In genomic region chr1:166141969-166142368, GRCh38 we compare ENCODE assay signal across 14 cellular contexts. TPM values are rescaled to one million over a fixed set of nuclear protein-coding genes. Genes with fewer than 3 reads are reported as not detected.
A peak's percentile ranks its signal among the peaks of the same experiment; 100 is the strongest.
DNase-seq lines count a peak whose midpoint lies in the region; ATAC-seq and TF ChIP-seq lines count a peak whose summit lies in the region.
"Had no signal": no experiment of that assay in that cellular context is flagged by ENCODE, and none has a peak within 500 bp of the region (broad histone marks: within the 10 kb centered on the region; RNA-seq: fewer than 3 reads in every experiment).

No MANE protein-coding gene starts in this region.

- no peaks in the 10 kb centered on the region for H3K4me1 ChIP-seq in HCT116 (ENCODE audit: control insufficient read depth in 1 of 2, insufficient read depth in 2 of 2, low read length in 2 of 2)
- H3K4me1 ChIP-seq: Caco-2 had no signal

- BruUV-seq in HCT116 (replicated peaks; lab: Mats Ljungman, UMichigan) = no TSS peak

- POLR2A ChIA-PET in HCT116 (lab: Charles Lee) = no interaction called here
- POLR2A ChIA-PET in WTC11 (lab: Charles Lee) = no interaction called here

- no peak overlapping the region for H3K9ac ChIP-seq in HCT116 (ENCODE audit: low read length)
- H3K9ac ChIP-seq: BLaER1 had no signal

- peak in 1 of 3 experiments; percentile 15; a peak in 1 of 6 replicates for TF ChIP-seq CTCF in HCT116 (IDR thresholded peaks at IDR 0.05 in 2 of 3, conservative IDR thresholded peaks at IDR 0.05 in 1 of 3; ENCODE audit: borderline replicate concordance in 1 of 3, insufficient read depth in 1 of 3, low read depth in 2 of 3, low read length in 2 of 3)
- no peak for TF ChIP-seq CTCF in WTC11 (IDR thresholded peaks at IDR 0.05)

- no peak overlapping the region for H3K27ac Mint-ChIP-seq in stimulated activated naive CD8-positive, alpha-beta T cell treated with anti-CD3 and anti-CD28 coated beads, Interleukin-15, amount 100 ng/mL, for 72 hours
- H3K27ac Mint-ChIP-seq in WTC11 = no peak overlapping the region
- H3K27ac Mint-ChIP-seq: CD8-positive, alpha-beta memory T cell had no signal

- CTCF ChIA-PET in HCT116 (lab: Charles Lee) = no interaction called here
- CTCF ChIA-PET in WTC11 (lab: Charles Lee) = interaction anchor here (1.0 to 1.4 kb wide), 3 partner anchors 23 to 337 kb away, joined by 3 to 7 read pairs (median 3); no protein-coding TSS in a partner anchor

- no peaks in the 10 kb centered on the region for H3K36me3 Mint-ChIP-seq in WTC11
- H3K36me3 Mint-ChIP-seq: CD8-positive, alpha-beta memory T cell had no signal

- intact Hi-C loops in HCT116 (cut with micrococcal nuclease) = no loop called here

- no peaks in the 10 kb centered on the region for H3K79me2 ChIP-seq in HCT116 (ENCODE audit: insufficient read depth, low read length)

- no peak overlapping the region for H3K27ac ChIP-seq in HCT116 (ENCODE audit: low read depth, low read length)
- H3K27ac ChIP-seq: BLaER1 had no signal

- no peaks in the 10 kb centered on the region for H4K20me1 ChIP-seq in HCT116 (ENCODE audit: insufficient read depth)
- H4K20me1 ChIP-seq: BLaER1 had no signal

- TF ChIP-seq POLR2A in HCT116 (IDR thresholded peaks at IDR 0.05; ENCODE audit: borderline replicate concordance, extremely low read depth, insufficient read depth, insufficient read length) = no peak

- H3K9me2 ChIP-seq in HCT116 (ENCODE audit: insufficient read depth) = no peaks in the 10 kb centered on the region

- no peak overlapping the region for H2AFZ ChIP-seq in HCT116 (ENCODE audit: low read depth, low read length, poor library complexity, severe bottlenecking)

- RAD21 ChIA-PET in HCT116 (lab: Charles Lee; ENCODE audit: low non-redundant PET in 1 of 2, low total read pairs in 2 of 2, uncharacterized antibody in 2 of 2, unreplicated experiment in 2 of 2) = no interaction called here

- H3K4me1 Mint-ChIP-seq in stimulated activated naive CD8-positive, alpha-beta T cell treated with anti-CD3 and anti-CD28 coated beads, Interleukin-15, amount 100 ng/mL, for 72 hours = no peaks in the 10 kb centered on the region
- peaks cover 10% of the 10 kb centered on the region for H3K4me1 Mint-ChIP-seq in WTC11
- H3K4me1 Mint-ChIP-seq: CD8-positive, alpha-beta memory T cell had no signal

- no peak overlapping the region for H3K4me3 ChIP-seq in HCT116 (replicated peaks in 1 of 2; ENCODE audit: low read depth in 1 of 2, low read length in 2 of 2)
- H3K4me3 ChIP-seq: BLaER1 had no signal

- no peaks in the 10 kb centered on the region for H3K36me3 ChIP-seq in HCT116 (ENCODE audit: control insufficient read depth in 1 of 2, insufficient read depth in 2 of 2, low read length in 2 of 2)
- H3K36me3 ChIP-seq: BLaER1 had no signal

- DNase-seq in stimulated activated naive CD8-positive, alpha-beta T cell treated with anti-CD3 and anti-CD28 coated beads, Interleukin-15, amount 100 ng/mL, for 72 hours = no peak
- DNase-seq in stimulated activated naive CD8-positive, alpha-beta T cell treated with anti-CD3 and anti-CD28 coated beads, Interleukin-15, Interleukin-2, amounts not matched to agents 100 U/mL and 50 U/mL, for 24 hours = no peak
- DNase-seq in HCT116 (ENCODE audit: low read depth, low spot score) (no peak), WTC11 (ENCODE audit: low spot score) (no peak), DMS153 (lab: John Stamatoyannopoulos, UW) (no peak), NCI-H526 treated with DMSO at 0.1 percent for 48 hours (lab: John Stamatoyannopoulos, UW) (no peak)
- DNase-seq: 8988T; AML-193; Caco-2; CD8-positive, alpha-beta memory T cell; DMS53; GF-D8 had no signal

- peak; percentile 22 for ATAC-seq in stimulated activated naive CD8-positive, alpha-beta T cell treated with anti-CD3 and anti-CD28 coated beads, Interleukin-15, amount 100 ng/mL, for 72 hours
- no peak for ATAC-seq in stimulated activated naive CD8-positive, alpha-beta T cell treated with anti-CD3 and anti-CD28 coated beads, Interleukin-15, Interleukin-2, amounts not matched to agents 100 U/mL and 50 U/mL, for 24 hours
- ATAC-seq in HCT116 (peak; percentile 54; the same call in 1 of the 2 replicates), WTC11 (peak; percentile 64; the same call in 1 of the 2 replicates), GM19035 (IDR thresholded peaks at IDR 0.05; ENCODE audit: unreplicated experiment) (no peak)

- no peak overlapping the region for H3K4me3 Mint-ChIP-seq in stimulated activated naive CD8-positive, alpha-beta T cell treated with anti-CD3 and anti-CD28 coated beads, Interleukin-15, amount 100 ng/mL, for 72 hours
- no peak overlapping the region for H3K4me3 Mint-ChIP-seq in WTC11
- H3K4me3 Mint-ChIP-seq: CD8-positive, alpha-beta memory T cell had no signal

- H3K27me3 ChIP-seq in HCT116 (ENCODE audit: insufficient read depth, low read length) = peaks cover 4% of the 10 kb centered on the region; the same call in 1 of the 2 replicates
- H3K27me3 ChIP-seq: BLaER1 had no signal

- no peaks in the 10 kb centered on the region for H3K9me3 ChIP-seq in HCT116 (ENCODE audit: control insufficient read depth in 1 of 2, insufficient read depth in 1 of 2, low read depth in 1 of 2, low read length in 2 of 2)
- H3K9me3 ChIP-seq: BLaER1, Caco-2 had no signal

- H3K4me2 ChIP-seq in HCT116 (ENCODE audit: low read length) = no peak overlapping the region
- H3K4me2 ChIP-seq: BLaER1 had no signal

- TF ChIP-seq RAD21 in HCT116 (IDR thresholded peaks at IDR 0.05; ENCODE audit: low read depth) = no peak

- no peaks in the 10 kb centered on the region for H3K9me3 Mint-ChIP-seq in stimulated activated naive CD8-positive, alpha-beta T cell treated with anti-CD3 and anti-CD28 coated beads, Interleukin-15, amount 100 ng/mL, for 72 hours
- no peaks in the 10 kb centered on the region for H3K9me3 Mint-ChIP-seq in WTC11
- H3K9me3 Mint-ChIP-seq: CD8-positive, alpha-beta memory T cell had no signal

- H3K27me3 Mint-ChIP-seq in stimulated activated naive CD8-positive, alpha-beta T cell treated with anti-CD3 and anti-CD28 coated beads, Interleukin-15, amount 100 ng/mL, for 72 hours = peaks cover 9% of the 10 kb centered on the region
- H3K27me3 Mint-ChIP-seq in WTC11 (ENCODE audit: low read depth) = no peaks in the 10 kb centered on the region

TF ChIP-seq in HCT116, 20 proteins besides CTCF, POLR2A, EP300 and RAD21 (continues in another document):
- TF ChIP-seq ZFX (IDR thresholded peaks at IDR 0.05) = no peak
- TF ChIP-seq REST (IDR thresholded peaks at IDR 0.05; ENCODE audit: low read depth) = no peak
- TF ChIP-seq JUND (IDR thresholded peaks at IDR 0.05) = no peak
- TF ChIP-seq TCF7L2 (IDR thresholded peaks at IDR 0.05; ENCODE audit: borderline replicate concordance, extremely low read depth, insufficient read depth, insufficient read length) = no peak

TF ChIP-seq in WTC11, 78 proteins besides CTCF, POLR2A, EP300 and RAD21:
- no peak for TF ChIP-seq AR (CRISPR knock-in tag; IDR thresholded peaks at IDR 0.05)
- TF ChIP-seq KAT7 (CRISPR knock-in tag; IDR thresholded peaks at IDR 0.05; ENCODE audit: borderline replicate concordance) = no peak
- no peak for TF ChIP-seq CREB1 (CRISPR knock-in tag; IDR thresholded peaks at IDR 0.05)
- TF ChIP-seq RELA (CRISPR knock-in tag; IDR thresholded peaks at IDR 0.05; ENCODE audit: borderline replicate concordance) = no peak
- no peak for TF ChIP-seq ZNF423 (CRISPR knock-in tag; IDR thresholded peaks at IDR 0.05)

RNA-seq across cellular contexts. Expression of gene FAM78B, which starts 24.8 kb away (rescaled TPM):
- total RNA-seq in HCT116 (2021; ENCODE audit: unreplicated experiment) (1.4 TPM), WTC11 (2021) (2.2 to 2.7 TPM (median 2.6 TPM) in 3 replicates)
- 0.79 and 0.82 TPM in 2 replicates for polyA plus RNA-seq in HCT116 (2012)
- total RNA-seq: Caco-2 had no signal
- polyA plus RNA-seq: CD8-positive, alpha-beta memory T cell had no signal

Comparison
In these comparisons a context has a peak if more than half of its experiments do, and no peak if none do; other contexts are left out.
1. ATAC-seq: peak in stimulated activated naive CD8-positive, alpha-beta T cell treated with anti-CD3 and anti-CD28 coated beads, Interleukin-15, amount 100 ng/mL, for 72 hours (single experiment), HCT116 (single experiment) and WTC11 (single experiment); none in stimulated activated naive CD8-positive, alpha-beta T cell treated with anti-CD3 and anti-CD28 coated beads, Interleukin-15, Interleukin-2, amounts not matched to agents 100 U/mL and 50 U/mL, for 24 hours (single experiment) and GM19035 (single experiment).